Comparison of ENCODE assay signal across 24 cellular contexts in the genomic region with DNA sequence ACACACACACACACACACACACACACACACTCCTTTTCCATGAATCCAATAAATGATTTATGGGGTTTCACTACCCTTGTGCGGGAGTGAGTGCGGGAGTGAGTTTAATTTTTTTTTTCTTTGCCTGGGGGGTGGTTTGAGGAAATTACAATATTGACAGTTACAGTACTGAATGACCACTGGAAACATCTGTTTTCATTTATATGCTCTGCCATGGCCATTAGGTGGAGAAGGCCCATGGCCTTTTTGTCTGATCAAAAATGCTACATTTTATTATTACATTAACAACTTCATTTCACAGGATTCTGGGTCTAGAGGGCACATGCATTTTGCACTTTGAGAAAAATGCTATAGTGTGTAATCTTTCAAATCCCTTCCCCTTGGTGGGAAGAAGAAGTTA. TPM values are rescaled to one million over a fixed set of nuclear protein-coding genes. Genes with fewer than 3 reads are reported as not detected.
DNase-seq lines count a peak whose midpoint lies in the region; ATAC-seq and TF ChIP-seq lines count a peak whose summit lies in the region.
"Had no signal": no experiment of that assay in that cellular context is flagged by ENCODE, and none has a peak within 500 bp of the region (broad histone marks: within the 10 kb centered on the region; RNA-seq: fewer than 3 reads in every experiment).

No MANE protein-coding gene starts in this region.

- TF ChIP-seq CTCF in 22Rv1 (IDR thresholded peaks at IDR 0.05) (no peak), HFF-Myc (IDR thresholded peaks at IDR 0.05; ENCODE audit: low read depth, low read length, missing control alignments) (no peak), mammary epithelial cell (conservative IDR thresholded peaks at IDR 0.05 in 1 of 2, IDR thresholded peaks at IDR 0.05 in 1 of 2; ENCODE audit: extremely low read depth in 1 of 2, insufficient read depth in 1 of 2, low read depth in 1 of 2, low read length in 2 of 2) (no peak), nephron (IDR thresholded peaks at IDR 0.05; ENCODE audit: unreplicated experiment in 3 of 3) (no peak), RWPE1 (conservative IDR thresholded peaks at IDR 0.05; ENCODE audit: low read depth) (no peak)

- H3K4me2 ChIP-seq in mammary epithelial cell (ENCODE audit: insufficient read depth, low read depth, low read length), result peak overlapping the region; percentile 38

- peaks cover 93% of the 10 kb centered on the region for H3K27me3 Mint-ChIP-seq in nephron (ENCODE audit: low read depth)

- no peaks in the 10 kb centered on the region for H4K20me1 ChIP-seq in mammary epithelial cell (ENCODE audit: insufficient read depth, low read length)

- peaks cover 54% of the 10 kb centered on the region for H3K4me1 ChIP-seq in mammary epithelial cell (ENCODE audit: insufficient read depth, low read length)

- peaks cover 69% of the 10 kb centered on the region for H3K4me1 Mint-ChIP-seq in nephron

- no peaks in the 10 kb centered on the region for H3K27me3 ChIP-seq in mammary epithelial cell (ENCODE audit: insufficient read depth, low read length)
- H3K27me3 ChIP-seq: ovary, tibial artery had no signal

- peaks cover 3% of the 10 kb centered on the region for H3K36me3 ChIP-seq in mammary epithelial cell (ENCODE audit: insufficient read depth, low read length)
- H3K36me3 ChIP-seq: ovary, sigmoid colon had no signal

- CTCF ChIA-PET in mammary epithelial cell (lab: Charles Lee; ENCODE audit: low non-redundant PET), result no interaction called here
- CTCF ChIA-PET in RWPE1 (lab: Yijun Ruan, JAX), result no interaction called here

- H3K36me3 Mint-ChIP-seq in nephron (ENCODE audit: low read depth), result peaks cover 82% of the 10 kb centered on the region
- H3K36me3 Mint-ChIP-seq: activated CD4-positive, alpha-beta memory T cell treated with anti-CD3 and anti-CD28 coated beads for 36 hours; CD4-positive, CD25-positive, alpha-beta regulatory T cell had no signal

- BruUV-seq in mammary epithelial cell (replicated peaks; lab: Mats Ljungman, UMichigan), result no TSS peak

- H3K4me3 Mint-ChIP-seq in nephron, result peak overlapping the region; percentile 91 to 98 (median 96)
- H3K4me3 Mint-ChIP-seq: activated B cell treated with CpG ODN at 0.5 μM for 24 hours; activated CD4-positive, alpha-beta memory T cell treated with anti-CD3 and anti-CD28 coated beads for 36 hours; activated naive CD4-positive, alpha-beta T cell treated with anti-CD3 and anti-CD28 coated beads, Interleukin-2, amount 10 ng/mL, durations not matched to agents 7 days and 5 days; CD4-positive, CD25-positive, alpha-beta regulatory T cell had no signal

- no peaks in the 10 kb centered on the region for H3K9me3 Mint-ChIP-seq in nephron
- H3K9me3 Mint-ChIP-seq: activated B cell treated with CpG ODN at 0.5 μM for 24 hours; activated CD4-positive, alpha-beta memory T cell treated with anti-CD3 and anti-CD28 coated beads for 36 hours; activated naive CD4-positive, alpha-beta T cell treated with anti-CD3 and anti-CD28 coated beads, Interleukin-2, amount 10 ng/mL, durations not matched to agents 7 days and 5 days had no signal

- H2AFZ ChIP-seq in mammary epithelial cell (ENCODE audit: low read depth, low read length), result no peak overlapping the region

- H3K27ac ChIP-seq in 22Rv1 (peak overlapping the region; percentile 99), mammary epithelial cell (ENCODE audit: insufficient read depth, low read depth, low read length) (peak overlapping the region; percentile 94), RWPE1 (no peak overlapping the region)
- H3K27ac ChIP-seq: esophagus muscularis mucosa, tibial artery had no signal

- POLR2A ChIA-PET in RWPE1 (lab: Yijun Ruan, JAX; ENCODE audit: low non-redundant PET), result no interaction called here

- no peak for ATAC-seq in GM21723 (IDR thresholded peaks at IDR 0.05; ENCODE audit: unreplicated experiment)
- ATAC-seq: heart left ventricle had no signal

- no peak for DNase-seq in HFF-Myc (ENCODE audit: extremely low read depth, low read depth)
- DNase-seq in mammary epithelial cell, result no peak
- no peak for DNase-seq in RWPE1 (ENCODE audit: low spot score)
- DNase-seq in DMS153 (lab: John Stamatoyannopoulos, UW), result no peak
- DNase-seq in AG20443 (ENCODE audit: low spot score), result no peak
- DNase-seq: activated B cell treated with CpG ODN at 0.5 μM for 24 hours; activated CD4-positive, alpha-beta memory T cell treated with anti-CD3 and anti-CD28 coated beads for 36 hours; activated naive CD4-positive, alpha-beta T cell treated with anti-CD3 and anti-CD28 coated beads, Interleukin-2, amount 10 ng/mL, durations not matched to agents 7 days and 5 days; CD4-positive, CD25-positive, alpha-beta regulatory T cell; effector CD8-positive, alpha-beta T cell; heart left ventricle; Karpas-422; NCI-H1417 treated with DMSO at 0.1 percent for 48 hours; NCI-H2171 treated with DMSO at 0.1 percent for 48 hours; NCI-H69; ovary; sigmoid colon; stimulated activated naive CD4-positive, alpha-beta T cell treated with Interleukin-2 at 50 U/mL for 16 hours; tibial artery had no signal

- H3K27ac Mint-ChIP-seq in nephron, result peak overlapping the region; percentile 29 to 97 (median 86)
- H3K27ac Mint-ChIP-seq: activated B cell treated with CpG ODN at 0.5 μM for 24 hours; activated CD4-positive, alpha-beta memory T cell treated with anti-CD3 and anti-CD28 coated beads for 36 hours; activated naive CD4-positive, alpha-beta T cell treated with anti-CD3 and anti-CD28 coated beads, Interleukin-2, amount 10 ng/mL, durations not matched to agents 7 days and 5 days; CD4-positive, CD25-positive, alpha-beta regulatory T cell had no signal

- 90% methylated on average over 2 of the region's 2 CpGs for WGBS in mammary epithelial cell (ENCODE audit: low coverage, missing lambda C conversion rate)

- no peak overlapping the region for H3K9ac ChIP-seq in mammary epithelial cell (ENCODE audit: insufficient read depth, low read length)

- intact Hi-C loops in mammary epithelial cell (cut with micrococcal nuclease), result no loop called here

- peak overlapping the region; percentile 73 for H3K4me3 ChIP-seq in HFF-Myc (replicated peaks; ENCODE audit: low read depth, low read length)
- no peak overlapping the region for H3K4me3 ChIP-seq in mammary epithelial cell (replicated peaks in 1 of 3; ENCODE audit: insufficient read depth in 1 of 3, low read depth in 2 of 3, low read length in 3 of 3)
- H3K4me3 ChIP-seq: esophagus muscularis mucosa, tibial artery had no signal

- in situ Hi-C loops in mammary epithelial cell (cut with MboI; ENCODE audit: low sequenced_read_pairs in 2 of 2), result loop anchor here (5.0 to 25.0 kb wide), 3 partner anchors 459 to 1079 kb away; no protein-coding TSS in a partner anchor

- H3K9me3 ChIP-seq in mammary epithelial cell (replicated peaks; ENCODE audit: insufficient read depth, low read length), result no peaks in the 10 kb centered on the region
- H3K9me3 ChIP-seq: esophagus muscularis mucosa, heart left ventricle, ovary, sigmoid colon, tibial artery had no signal

- dilution Hi-C loops in mammary epithelial cell (cut with HindIII; ENCODE audit: low sequenced_read_pairs), result loop anchor here (5.0 kb wide), 2 partner anchors 479 to 1079 kb away; no protein-coding TSS in a partner anchor

- peaks cover 99% of the 10 kb centered on the region for H3K79me2 ChIP-seq in mammary epithelial cell (ENCODE audit: insufficient read depth, low read length)

RNA-seq across cellular contexts. Expression of gene TBX3, which starts 5.9 kb away (rescaled TPM):
- total RNA-seq in mammary epithelial cell, result 10 to 100 TPM; 30.7 to 33.8 TPM
- 13.3 TPM for polyA plus RNA-seq in mammary epithelial cell
- polyA minus RNA-seq in mammary epithelial cell, result 24.5 TPM
- total RNA-seq: activated B cell treated with CpG ODN at 0.5 μM for 24 hours; activated CD4-positive, alpha-beta memory T cell treated with anti-CD3 and anti-CD28 coated beads for 36 hours; CD4-positive, CD25-positive, alpha-beta regulatory T cell; T-helper 2 cell treated with Interferon-gamma antibody and Interleukin-4, amounts not matched to agents 100 ng/mL and 5 ng/mL, for 36 hours had no signal
- polyA plus RNA-seq: CD4-positive, CD25-positive, alpha-beta regulatory T cell had no signal
